14 cellular contexts compared by ENCODE assay signal in the genomic region with DNA sequence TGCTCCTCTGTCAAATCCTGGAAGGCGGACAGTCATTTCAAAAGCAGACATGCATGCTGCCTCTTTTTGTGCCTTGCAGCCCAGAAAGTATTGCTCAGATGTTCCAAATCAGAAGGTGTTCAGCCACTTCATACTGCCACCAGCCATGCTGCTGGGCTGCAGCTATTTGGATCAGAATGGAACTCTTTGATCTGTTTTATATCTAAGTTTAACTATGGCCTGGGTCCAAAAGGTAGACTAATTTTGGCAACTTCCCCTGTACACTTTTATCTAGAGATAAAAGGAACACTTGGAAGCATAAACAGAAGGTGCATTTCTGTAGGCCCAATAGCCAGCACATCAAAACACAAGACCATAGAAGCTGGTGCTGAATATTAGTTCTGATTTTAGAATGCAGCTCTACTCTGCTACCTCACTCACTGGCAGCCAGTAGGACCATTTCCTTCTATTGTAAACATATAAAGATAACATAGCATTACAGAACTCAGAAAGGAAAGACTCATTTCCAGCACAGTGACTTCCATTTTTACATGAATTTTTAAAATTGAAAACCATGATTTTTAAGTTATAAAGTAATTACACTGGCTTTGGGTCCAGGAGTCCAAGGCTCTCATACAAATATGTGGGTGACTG.
DNase-seq lines count a peak whose midpoint lies in the region; ATAC-seq and TF ChIP-seq lines count a peak whose summit lies in the region.
"Had no signal": no experiment of that assay in that cellular context is flagged by ENCODE, and none has a peak within 500 bp of the region (broad histone marks: within the 10 kb centered on the region; RNA-seq: fewer than 3 reads in every experiment).

No MANE protein-coding gene starts in this region.

- in situ Hi-C loops in ACHN (cut with HindIII; ENCODE audit: low pct_ligation_motif_present, low pct_unique_long_range_greater_than_20kb, low sequenced_read_pairs): no loop called here

- H3K36me3 ChIP-seq in adipocyte (ENCODE audit: control insufficient read depth, insufficient read depth, low read length, severe bottlenecking): no peaks in the 10 kb centered on the region
- no peaks in the 10 kb centered on the region for H3K36me3 ChIP-seq in left ventricle myocardium inferior
- no peaks in the 10 kb centered on the region for H3K36me3 ChIP-seq in sigmoid colon

- H3K4me3 ChIP-seq in adipocyte (ENCODE audit: low read length): peak overlapping the region; percentile 68
- peak overlapping the region; percentile 51 for H3K4me3 ChIP-seq in left ventricle myocardium inferior
- no peak overlapping the region for H3K4me3 ChIP-seq in sigmoid colon

- WGBS in sigmoid colon, 2 donors: 90 to 92% methylated on average over 1 of the region's 1 CpG

- no peak for TF ChIP-seq CTCF in left ventricle myocardium inferior (IDR thresholded peaks at IDR 0.05; ENCODE audit: borderline replicate concordance)
- TF ChIP-seq CTCF in sigmoid colon (IDR thresholded peaks at IDR 0.05): no peak

- DNase-seq in ACHN (peak; percentile 21), adipocyte (ENCODE audit: low read depth) (no peak), left ventricle myocardium inferior (no peak), sigmoid colon (no peak), NCI-H2029 (lab: John Stamatoyannopoulos, UW) (no peak), activated T-cell treated with anti-CD3 and anti-CD28 coated beads for 4 hours (no peak)
- DNase-seq: activated CD8-positive, alpha-beta memory T cell treated with anti-CD3 and anti-CD28 coated beads, Interleukin-2, amount 10 ng/mL, durations not matched to agents 7 days and 5 days; activated naive CD8-positive, alpha-beta T cell treated with anti-CD3 and anti-CD28 coated beads, Interleukin-2, amount 10 ng/mL, durations not matched to agents 7 days and 5 days; effector CD4-positive, alpha-beta T cell; mesendoderm; NCI-H446 treated with DMSO at 0.1 percent for 48 hours; retina had no signal

- TF ChIP-seq POLR2A in sigmoid colon (IDR thresholded peaks at IDR 0.05): no peak

- intact Hi-C loops in left ventricle myocardium inferior (cut with micrococcal nuclease) (loop anchor here (5.0 to 10.0 kb wide), 2 partner anchors 36 to 168 kb away; partner anchors contain the start of gene CAV1), sigmoid colon (cut with DNase I) (loop anchor here (5.0 to 10.0 kb wide), 2 partner anchors 146 to 218 kb away; no protein-coding TSS in a partner anchor)

- H3K4me1 ChIP-seq in adipocyte (ENCODE audit: control insufficient read depth, insufficient read depth, low read length) (peaks cover 53% of the 10 kb centered on the region), left ventricle myocardium inferior (peaks cover 63% of the 10 kb centered on the region), sigmoid colon (peaks cover 0 to 59% (median 47%) of the 10 kb centered on the region in 4 donors)

- H3K9ac ChIP-seq in adipocyte (ENCODE audit: low read length): peak overlapping the region; percentile 73

- no peaks in the 10 kb centered on the region for H3K27me3 ChIP-seq in adipocyte (replicated peaks; ENCODE audit: control insufficient read depth, insufficient read depth, low read length)
- no peaks in the 10 kb centered on the region for H3K27me3 ChIP-seq in left ventricle myocardium inferior (ENCODE audit: low read depth)
- H3K27me3 ChIP-seq in sigmoid colon: no peaks in the 10 kb centered on the region

- H3K9me3 ChIP-seq in adipocyte (ENCODE audit: control insufficient read depth, low read length) (no peaks in the 10 kb centered on the region), left ventricle myocardium inferior (replicated peaks) (no peaks in the 10 kb centered on the region), sigmoid colon (no peaks in the 10 kb centered on the region)

- H3K27ac ChIP-seq in left ventricle myocardium inferior (replicated peaks) (peak overlapping the region; percentile 96), sigmoid colon (peak overlapping the region; percentile 82 to 87 (median 84))

- no peak for ATAC-seq in HG02642 (IDR thresholded peaks at IDR 0.05; ENCODE audit: poor library complexity, unreplicated experiment)
- ATAC-seq in HG03378 (IDR thresholded peaks at IDR 0.05; ENCODE audit: unreplicated experiment): no peak
- ATAC-seq: activated CD8-positive, alpha-beta memory T cell treated with anti-CD3 and anti-CD28 coated beads, Interleukin-2, amount 10 ng/mL, durations not matched to agents 7 days and 5 days had no signal

- no peak for TF ChIP-seq EP300 in sigmoid colon (IDR thresholded peaks at IDR 0.05)

Comparison
In these comparisons a context has a peak if more than half of its experiments do, and no peak if none do; other contexts are left out.
1. H3K4me3 ChIP-seq: peak in adipocyte (single experiment) and left ventricle myocardium inferior (single experiment); none in sigmoid colon (0 of 4).